Comparison of ENCODE assay signal across 9 cellular contexts in the genomic region with DNA sequence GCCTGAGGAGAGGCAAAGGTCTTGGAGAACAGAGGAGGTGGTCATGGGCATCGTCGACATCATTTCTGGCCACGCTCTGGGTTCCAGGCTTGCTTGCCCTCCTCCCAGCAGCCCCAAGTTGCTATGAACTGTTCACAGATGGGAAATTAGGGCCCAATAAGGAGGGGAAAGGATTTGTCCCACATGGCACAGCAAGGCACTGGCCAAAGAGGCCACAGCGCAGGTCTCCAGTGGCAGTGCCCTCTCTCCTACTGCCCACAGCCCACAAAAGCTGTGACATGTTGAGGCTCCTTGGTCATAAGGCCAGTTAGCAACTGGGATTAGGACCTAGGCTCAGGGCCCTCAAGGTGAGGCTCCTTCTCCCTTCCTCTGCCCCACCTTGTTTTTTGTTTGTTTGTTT. TPM values are rescaled to one million over a fixed set of nuclear protein-coding genes. Genes with fewer than 3 reads are reported as not detected.
DNase-seq lines count a peak whose midpoint lies in the region; ATAC-seq, FAIRE-seq and TF ChIP-seq lines count a peak whose summit lies in the region.
"Had no signal": no experiment of that assay in that cellular context is flagged by ENCODE, and none has a peak within 500 bp of the region (broad histone marks: within the 10 kb centered on the region; RNA-seq: fewer than 3 reads in every experiment).

No MANE protein-coding gene starts in this region.

- TF ChIP-seq EP300 in HepG2 (IDR thresholded peaks at IDR 0.05; ENCODE audit: low read depth in 2 of 2, low read length in 2 of 2) (no peak), HepG2 (CRISPR knock-in tag; IDR thresholded peaks at IDR 0.05; ENCODE audit: borderline replicate concordance) (no peak)

- peak overlapping the region; percentile 91 for H3K4me2 ChIP-seq in HepG2 (ENCODE audit: low read depth, low read length)

- H3K27ac ChIP-seq in HepG2 (ENCODE audit: extremely low read length, insufficient read depth, low read length) (no peak overlapping the region), temporal lobe (ENCODE audit: low read depth, low read length) (peak overlapping the region; percentile 69)

- no peak for FAIRE-seq in HepG2 (lab: Jason Lieb, UNC)

- peaks cover 31% of the 10 kb centered on the region for H3K4me1 Mint-ChIP-seq in activated naive CD4-positive, alpha-beta T cell treated with anti-CD3 and anti-CD28 coated beads for 36 hours (ENCODE audit: low read depth)
- peaks cover 23% of the 10 kb centered on the region for H3K4me1 Mint-ChIP-seq in activated CD8-positive, alpha-beta T cell treated with anti-CD3 and anti-CD28 coated beads for 36 hours (ENCODE audit: low read depth)

- peak overlapping the region in 1 of 3 experiments; percentile 94; a peak in 3 of 6 replicates for H3K4me3 ChIP-seq in HepG2 (replicated peaks in 1 of 3; ENCODE audit: insufficient read depth in 1 of 3, low read depth in 2 of 3, low read length in 3 of 3)

- CTCF ChIA-PET in activated naive CD4-positive, alpha-beta T cell treated with anti-CD3 and anti-CD28 coated beads for 36 hours (lab: Charles Lee), result no interaction called here
- CTCF ChIA-PET in activated CD8-positive, alpha-beta T cell treated with anti-CD3 and anti-CD28 coated beads for 36 hours (lab: Charles Lee), result interaction anchor here (0.9 to 2.0 kb wide), 3 partner anchors 11 to 148 kb away, joined by 3 to 5 read pairs (median 5); no protein-coding TSS in a partner anchor
- CTCF ChIA-PET in HepG2 (lab: Yijun Ruan, JAX; ENCODE audit: low intra/inter-chr PET ratio, low total read pairs), result no interaction called here

- no peak overlapping the region for H3K9ac ChIP-seq in HepG2 (ENCODE audit: insufficient read depth, low read depth, low read length)

- H3K79me2 ChIP-seq in HepG2 (ENCODE audit: insufficient read depth, low read length), result peaks cover 12% of the 10 kb centered on the region

- no peak for ATAC-seq in activated CD8-positive, alpha-beta T cell treated with anti-CD3 and anti-CD28 coated beads for 36 hours
- ATAC-seq in HepG2, result no peak

- H3K36me3 Mint-ChIP-seq in activated naive CD4-positive, alpha-beta T cell treated with anti-CD3 and anti-CD28 coated beads for 36 hours (ENCODE audit: low read depth), result peaks cover 3% of the 10 kb centered on the region
- peaks cover 11% of the 10 kb centered on the region for H3K36me3 Mint-ChIP-seq in activated CD8-positive, alpha-beta T cell treated with anti-CD3 and anti-CD28 coated beads for 36 hours (ENCODE audit: low read depth)

- H4K20me1 ChIP-seq in HepG2 (ENCODE audit: insufficient read depth, low read length), result no peaks in the 10 kb centered on the region

- no TSS peak for BruUV-seq in HepG2 (replicated peaks; lab: Mats Ljungman, UMichigan)

- H3K4me1 ChIP-seq in HepG2 (ENCODE audit: insufficient read depth, low read length), result peaks cover 41% of the 10 kb centered on the region

- no peak for TF ChIP-seq POLR2A in HepG2 (IDR thresholded peaks at IDR 0.05; ENCODE audit: insufficient read depth in 1 of 2, low read depth in 2 of 2, low read length in 2 of 2)

- H3K9me3 Mint-ChIP-seq in activated naive CD4-positive, alpha-beta T cell treated with anti-CD3 and anti-CD28 coated beads for 36 hours, result no peaks in the 10 kb centered on the region
- H3K9me3 Mint-ChIP-seq in activated CD8-positive, alpha-beta T cell treated with anti-CD3 and anti-CD28 coated beads for 36 hours, result no peaks in the 10 kb centered on the region

- no peak overlapping the region for H2AFZ ChIP-seq in HepG2 (ENCODE audit: low read length)

- H3K27me3 ChIP-seq in HepG2 (ENCODE audit: control insufficient read depth in 1 of 2, insufficient read depth in 2 of 2, low read length in 2 of 2), result peaks cover 0 to 1% of the 10 kb centered on the region in 2 experiments; a peak in 1 of 5 replicates

- no peak for TF ChIP-seq CTCF in activated CD8-positive, alpha-beta T cell treated with anti-CD3 and anti-CD28 coated beads for 36 hours (IDR thresholded peaks at IDR 0.05)
- TF ChIP-seq CTCF in HepG2 (CRISPR knock-in tag; IDR thresholded peaks at IDR 0.05), result no peak

- intact Hi-C loops in activated naive CD4-positive, alpha-beta T cell treated with anti-CD3 and anti-CD28 coated beads for 36 hours (cut with micrococcal nuclease), result loop anchor here (2.0 to 10.0 kb wide), 4 partner anchors 200 to 1848 kb away; a partner anchor contains a TSS
- intact Hi-C loops in activated CD8-positive, alpha-beta T cell treated with anti-CD3 and anti-CD28 coated beads for 36 hours (cut with micrococcal nuclease), result loop anchor here (2.0 kb wide), 1 partner anchor 72 kb away; a partner anchor contains a TSS
- intact Hi-C loops in HepG2 (cut with micrococcal nuclease; ENCODE audit: unreplicated experiment), result no loop called here

- no peak for DNase-seq in activated naive CD4-positive, alpha-beta T cell treated with anti-CD3 and anti-CD28 coated beads for 36 hours
- DNase-seq in activated naive CD4-positive, alpha-beta T cell treated with anti-CD3 and anti-CD28 coated beads, Interleukin-2, amount 50 U/mL, for 16 hours, result no peak
- DNase-seq in activated CD8-positive, alpha-beta T cell treated with anti-CD3 and anti-CD28 coated beads for 36 hours, result no peak
- DNase-seq in HepG2 (ENCODE audit: low spot score), result no peak
- no peak for DNase-seq in GM19238 (ENCODE audit: insufficient read length, low spot score)
- DNase-seq in HT-29 (ENCODE audit: low spot score), result no peak
- no peak for DNase-seq in NCI-H1694 treated with DMSO at 0.1 percent for 48 hours (lab: John Stamatoyannopoulos, UW)

- no peak overlapping the region for H3K27ac Mint-ChIP-seq in activated naive CD4-positive, alpha-beta T cell treated with anti-CD3 and anti-CD28 coated beads for 36 hours
- no peak overlapping the region for H3K27ac Mint-ChIP-seq in activated CD8-positive, alpha-beta T cell treated with anti-CD3 and anti-CD28 coated beads for 36 hours

- H3K27me3 Mint-ChIP-seq in activated naive CD4-positive, alpha-beta T cell treated with anti-CD3 and anti-CD28 coated beads for 36 hours (ENCODE audit: low read depth), result peaks cover 11% of the 10 kb centered on the region
- H3K27me3 Mint-ChIP-seq in activated CD8-positive, alpha-beta T cell treated with anti-CD3 and anti-CD28 coated beads for 36 hours, result peaks cover 5% of the 10 kb centered on the region

- 0% methylated on average over 3 of the region's 4 CpGs for WGBS in HepG2 (ENCODE audit: low lambda C conversion rate)

- POLR2A ChIA-PET in activated CD8-positive, alpha-beta T cell treated with anti-CD3 and anti-CD28 coated beads for 36 hours (lab: Charles Lee), result no interaction called here
- POLR2A ChIA-PET in HepG2 (lab: Yijun Ruan, JAX), result no interaction called here

- no peaks in the 10 kb centered on the region for H3K9me3 ChIP-seq in HepG2 (ENCODE audit: low read length)

- TF ChIP-seq RAD21 in HepG2 (CRISPR knock-in tag; IDR thresholded peaks at IDR 0.05), result no peak

- peaks cover 8 to 10% of the 10 kb centered on the region in 2 experiments; a peak in 3 of 5 replicates for H3K36me3 ChIP-seq in HepG2 (replicated peaks in 1 of 2; ENCODE audit: control insufficient read depth in 1 of 2, insufficient read depth in 2 of 2, low read length in 2 of 2)

- in situ Hi-C loops in HepG2 (cut with HindIII; ENCODE audit: extremely low pct_ligation_motif_present, low pct_unique_long_range_greater_than_20kb), result no loop called here

- peak overlapping the region; percentile 88 for H3K4me3 Mint-ChIP-seq in activated naive CD4-positive, alpha-beta T cell treated with anti-CD3 and anti-CD28 coated beads for 36 hours
- H3K4me3 Mint-ChIP-seq in activated CD8-positive, alpha-beta T cell treated with anti-CD3 and anti-CD28 coated beads for 36 hours, result peak overlapping the region; percentile 89

RNA-seq across cellular contexts. Expression of a gene that starts 1.6 kb away (rescaled TPM):
- 10 to 100 TPM; 28.6 to 32.5 TPM for total RNA-seq in activated naive CD4-positive, alpha-beta T cell treated with anti-CD3 and anti-CD28 coated beads for 36 hours
- 10 to 100 TPM; 34.4 to 35.2 TPM for total RNA-seq in activated CD8-positive, alpha-beta T cell treated with anti-CD3 and anti-CD28 coated beads for 36 hours
- 18.6 and 21.8 TPM in 2 replicates for total RNA-seq in HepG2 (2016; rRNA removed; fragmentation: Illumina TruSeq; extraction: Trizol)
- total RNA-seq in HepG2 (2016; cell fraction: cytosol; rRNA removed; fragmentation: Illumina TruSeq; extraction: Trizol; ENCODE audit: low read depth), result 11.4 and 13.9 TPM in 2 replicates
- total RNA-seq in HepG2 (2016; cell fraction: insoluble cytoplasmic fraction; rRNA removed; fragmentation: Illumina TruSeq; extraction: Trizol), result 14.6 and 24.3 TPM in 2 replicates
- 18.4 and 20.4 TPM in 2 replicates for total RNA-seq in HepG2 (2016; cell fraction: membrane; rRNA removed; fragmentation: Illumina TruSeq; extraction: Trizol)
- total RNA-seq in HepG2 (2016; cell fraction: nucleus; rRNA removed; fragmentation: Illumina TruSeq; extraction: Trizol), result 20.1 and 24.1 TPM in 2 replicates
- 12.5 and 16.8 TPM in 2 replicates for polyA plus RNA-seq in HepG2 (2011; rRNA removed)
- 13.7 and 17.1 TPM in 2 replicates for polyA plus RNA-seq in HepG2 (2011; cell fraction: cytosol; rRNA removed)
- 47.3 and 52.6 TPM in 2 replicates for polyA plus RNA-seq in HepG2 (2011; cell fraction: nucleus; rRNA removed)
- polyA plus RNA-seq in HepG2 (2012), result 10.4 and 13.1 TPM in 2 replicates
- polyA plus RNA-seq in HepG2 (2016; cell fraction: cytosol; fragmentation: Illumina TruSeq; extraction: Trizol; ENCODE audit: low read depth), result 9.0 and 11.2 TPM in 2 replicates
- 13.3 and 13.5 TPM in 2 replicates for polyA plus RNA-seq in HepG2 (2016; cell fraction: insoluble cytoplasmic fraction; fragmentation: Illumina TruSeq; extraction: Trizol; ENCODE audit: low read depth)
- polyA plus RNA-seq in HepG2 (2016; cell fraction: membrane; fragmentation: Illumina TruSeq; extraction: Trizol; ENCODE audit: low read depth), result 10.8 and 13.0 TPM in 2 replicates
- polyA plus RNA-seq in HepG2 (2016; cell fraction: nucleus; fragmentation: Illumina TruSeq; extraction: Trizol; ENCODE audit: insufficient read depth, low read depth), result 34.9 and 44.4 TPM in 2 replicates
- polyA minus RNA-seq in HepG2 (2011; rRNA and poly(A)+ RNA removed; ENCODE audit: low replicate concordance), result 19.0 and 26.5 TPM in 2 replicates
- polyA minus RNA-seq in HepG2 (2011; cell fraction: cytosol; rRNA and poly(A)+ RNA removed), result 7.1 and 8.4 TPM in 2 replicates
- polyA minus RNA-seq in HepG2 (2011; cell fraction: nucleus; rRNA and poly(A)+ RNA removed), result 19.3 and 22.0 TPM in 2 replicates
- total RNA-seq in temporal lobe, result 13.0 TPM
- 86.5 and 98.4 TPM in 2 replicates for total RNA-seq in HT-29 (2014; rRNA removed; shearing (Covaris generic))

RNA-seq across cellular contexts. Expression of a gene that starts 3.2 kb away (rescaled TPM):
- under 1 TPM; 0.48 to 0.52 TPM for total RNA-seq in activated naive CD4-positive, alpha-beta T cell treated with anti-CD3 and anti-CD28 coated beads for 36 hours
- 1 to 10 TPM in 1 of 2 experiments, under 1 TPM in 1; 0.70 to 1.1 TPM for total RNA-seq in activated CD8-positive, alpha-beta T cell treated with anti-CD3 and anti-CD28 coated beads for 36 hours
- total RNA-seq in HepG2 (2016; rRNA removed; fragmentation: Illumina TruSeq; extraction: Trizol) (10.0 and 21.6 TPM in 2 replicates), temporal lobe (0.25 TPM)
- 14.2 and 19.1 TPM in 2 replicates for total RNA-seq in HepG2 (2016; cell fraction: cytosol; rRNA removed; fragmentation: Illumina TruSeq; extraction: Trizol; ENCODE audit: low read depth)
- 7.5 and 20.4 TPM in 2 replicates for total RNA-seq in HepG2 (2016; cell fraction: insoluble cytoplasmic fraction; rRNA removed; fragmentation: Illumina TruSeq; extraction: Trizol)
- total RNA-seq in HepG2 (2016; cell fraction: membrane; rRNA removed; fragmentation: Illumina TruSeq; extraction: Trizol), result 31.5 and 38.0 TPM in 2 replicates
- total RNA-seq in HepG2 (2016; cell fraction: nucleus; rRNA removed; fragmentation: Illumina TruSeq; extraction: Trizol), result 12.2 and 18.7 TPM in 2 replicates
- polyA plus RNA-seq in HepG2 (2011; rRNA removed), result 8.5 and 12.5 TPM in 2 replicates
- 6.6 and 10.9 TPM in 2 replicates for polyA plus RNA-seq in HepG2 (2011; cell fraction: cytosol; rRNA removed)
- 32.4 and 37.4 TPM in 2 replicates for polyA plus RNA-seq in HepG2 (2011; cell fraction: nucleus; rRNA removed)
- 9.6 and 9.7 TPM in 2 replicates for polyA plus RNA-seq in HepG2 (2012)
- 20.1 and 23.9 TPM in 2 replicates for polyA plus RNA-seq in HepG2 (2016; cell fraction: cytosol; fragmentation: Illumina TruSeq; extraction: Trizol; ENCODE audit: low read depth)
- 13.5 and 14.3 TPM in 2 replicates for polyA plus RNA-seq in HepG2 (2016; cell fraction: insoluble cytoplasmic fraction; fragmentation: Illumina TruSeq; extraction: Trizol; ENCODE audit: low read depth)
- polyA plus RNA-seq in HepG2 (2016; cell fraction: membrane; fragmentation: Illumina TruSeq; extraction: Trizol; ENCODE audit: low read depth), result 33.6 and 37.3 TPM in 2 replicates
- 50.8 and 52.9 TPM in 2 replicates for polyA plus RNA-seq in HepG2 (2016; cell fraction: nucleus; fragmentation: Illumina TruSeq; extraction: Trizol; ENCODE audit: insufficient read depth, low read depth)
- 15.3 TPM in 1 of 2 replicates, not detected in the other for polyA minus RNA-seq in HepG2 (2011; rRNA and poly(A)+ RNA removed; ENCODE audit: low replicate concordance)
- polyA minus RNA-seq in HepG2 (2011; cell fraction: cytosol; rRNA and poly(A)+ RNA removed), result 2.2 and 5.0 TPM in 2 replicates
- polyA minus RNA-seq in HepG2 (2011; cell fraction: nucleus; rRNA and poly(A)+ RNA removed), result 3.2 and 3.5 TPM in 2 replicates
- 2.6 and 4.5 TPM in 2 replicates for total RNA-seq in HT-29 (2014; rRNA removed; shearing (Covaris generic))
- polyA plus RNA-seq: neural cell had no signal

RNA-seq across cellular contexts. Expression of a gene that starts 12.2 kb away (rescaled TPM):
- total RNA-seq in activated naive CD4-positive, alpha-beta T cell treated with anti-CD3 and anti-CD28 coated beads for 36 hours, result under 1 TPM; 0.32 to 0.76 TPM
- total RNA-seq in activated CD8-positive, alpha-beta T cell treated with anti-CD3 and anti-CD28 coated beads for 36 hours, result under 1 TPM; 0.43 to 0.72 TPM
- total RNA-seq in HepG2 (2016; rRNA removed; fragmentation: Illumina TruSeq; extraction: Trizol) (0.73 TPM in 1 of 2 replicates, not detected in the other), temporal lobe (0.25 TPM)
- not detected in 2 replicates for total RNA-seq in HepG2 (2016; cell fraction: cytosol; rRNA removed; fragmentation: Illumina TruSeq; extraction: Trizol; ENCODE audit: low read depth)
- 0.27 and 0.52 TPM in 2 replicates for total RNA-seq in HepG2 (2016; cell fraction: insoluble cytoplasmic fraction; rRNA removed; fragmentation: Illumina TruSeq; extraction: Trizol)
- total RNA-seq in HepG2 (2016; cell fraction: membrane; rRNA removed; fragmentation: Illumina TruSeq; extraction: Trizol), result not detected in 2 replicates
- 1.3 TPM in 1 of 2 replicates, not detected in the other for total RNA-seq in HepG2 (2016; cell fraction: nucleus; rRNA removed; fragmentation: Illumina TruSeq; extraction: Trizol)
- polyA plus RNA-seq in HepG2 (2011; rRNA removed), result 0.22 and 0.44 TPM in 2 replicates
- not detected in 2 replicates for polyA plus RNA-seq in HepG2 (2011; cell fraction: cytosol; rRNA removed)
- 2.4 and 5.3 TPM in 2 replicates for polyA plus RNA-seq in HepG2 (2011; cell fraction: nucleus; rRNA removed)
- polyA plus RNA-seq in HepG2 (2012), result 0.27 TPM in 1 of 2 replicates, not detected in the other
- not detected in 2 replicates for polyA plus RNA-seq in HepG2 (2016; cell fraction: cytosol; fragmentation: Illumina TruSeq; extraction: Trizol; ENCODE audit: low read depth)
- not detected in 2 replicates for polyA plus RNA-seq in HepG2 (2016; cell fraction: insoluble cytoplasmic fraction; fragmentation: Illumina TruSeq; extraction: Trizol; ENCODE audit: low read depth)
- not detected in 2 replicates for polyA plus RNA-seq in HepG2 (2016; cell fraction: membrane; fragmentation: Illumina TruSeq; extraction: Trizol; ENCODE audit: low read depth)
- not detected in 2 replicates for polyA plus RNA-seq in HepG2 (2016; cell fraction: nucleus; fragmentation: Illumina TruSeq; extraction: Trizol; ENCODE audit: insufficient read depth, low read depth)
- polyA minus RNA-seq in HepG2 (2011; rRNA and poly(A)+ RNA removed; ENCODE audit: low replicate concordance), result 4.0 and 13.4 TPM in 2 replicates
- polyA minus RNA-seq in HepG2 (2011; cell fraction: cytosol; rRNA and poly(A)+ RNA removed), result not detected in 2 replicates
- polyA minus RNA-seq in HepG2 (2011; cell fraction: nucleus; rRNA and poly(A)+ RNA removed), result 7.2 and 7.8 TPM in 2 replicates
- total RNA-seq in HT-29 (2014; rRNA removed; shearing (Covaris generic)), result 0.31 and 1.7 TPM in 2 replicates
- polyA plus RNA-seq: neural cell had no signal

RNA-seq across cellular contexts. Expression of a gene that starts 33.8 kb away (rescaled TPM):
- under 1 TPM; 0.22 to 0.57 TPM for total RNA-seq in activated naive CD4-positive, alpha-beta T cell treated with anti-CD3 and anti-CD28 coated beads for 36 hours
- 1 to 10 TPM; 1.4 to 1.8 TPM for total RNA-seq in activated CD8-positive, alpha-beta T cell treated with anti-CD3 and anti-CD28 coated beads for 36 hours
- 3.0 and 4.2 TPM in 2 replicates for total RNA-seq in HepG2 (2016; rRNA removed; fragmentation: Illumina TruSeq; extraction: Trizol)
- total RNA-seq in HepG2 (2016; cell fraction: cytosol; rRNA removed; fragmentation: Illumina TruSeq; extraction: Trizol; ENCODE audit: low read depth), result 1.8 and 1.9 TPM in 2 replicates
- total RNA-seq in HepG2 (2016; cell fraction: insoluble cytoplasmic fraction; rRNA removed; fragmentation: Illumina TruSeq; extraction: Trizol), result 4.1 and 4.2 TPM in 2 replicates
- total RNA-seq in HepG2 (2016; cell fraction: membrane; rRNA removed; fragmentation: Illumina TruSeq; extraction: Trizol), result 4.9 and 5.4 TPM in 2 replicates
- total RNA-seq in HepG2 (2016; cell fraction: nucleus; rRNA removed; fragmentation: Illumina TruSeq; extraction: Trizol), result 2.2 and 2.8 TPM in 2 replicates
- polyA plus RNA-seq in HepG2 (2011; rRNA removed), result 2.2 and 3.1 TPM in 2 replicates
- 2.2 and 3.1 TPM in 2 replicates for polyA plus RNA-seq in HepG2 (2011; cell fraction: cytosol; rRNA removed)
- 5.3 and 6.8 TPM in 2 replicates for polyA plus RNA-seq in HepG2 (2011; cell fraction: nucleus; rRNA removed)
- 1.2 and 1.9 TPM in 2 replicates for polyA plus RNA-seq in HepG2 (2012)
- polyA plus RNA-seq in HepG2 (2016; cell fraction: cytosol; fragmentation: Illumina TruSeq; extraction: Trizol; ENCODE audit: low read depth), result 2.5 and 2.9 TPM in 2 replicates
- 4.7 and 5.0 TPM in 2 replicates for polyA plus RNA-seq in HepG2 (2016; cell fraction: insoluble cytoplasmic fraction; fragmentation: Illumina TruSeq; extraction: Trizol; ENCODE audit: low read depth)
- 5.4 and 6.2 TPM in 2 replicates for polyA plus RNA-seq in HepG2 (2016; cell fraction: membrane; fragmentation: Illumina TruSeq; extraction: Trizol; ENCODE audit: low read depth)
- polyA plus RNA-seq in HepG2 (2016; cell fraction: nucleus; fragmentation: Illumina TruSeq; extraction: Trizol; ENCODE audit: insufficient read depth, low read depth), result 5.6 and 7.4 TPM in 2 replicates
- polyA minus RNA-seq in HepG2 (2011; rRNA and poly(A)+ RNA removed; ENCODE audit: low replicate concordance), result 1.2 and 6.3 TPM in 2 replicates
- polyA minus RNA-seq in HepG2 (2011; cell fraction: cytosol; rRNA and poly(A)+ RNA removed), result 2.4 TPM in 2 replicates
- polyA minus RNA-seq in HepG2 (2011; cell fraction: nucleus; rRNA and poly(A)+ RNA removed), result 1.2 TPM in 2 replicates
- 75.0 TPM for total RNA-seq in temporal lobe
- 2.9 and 4.0 TPM in 2 replicates for total RNA-seq in HT-29 (2014; rRNA removed; shearing (Covaris generic))
